In genomic region chr3:158830391-158830790, GRCh38 we compare ENCODE assay signal across 25 cellular contexts. TPM values are rescaled to one million over a fixed set of nuclear protein-coding genes. Genes with fewer than 3 reads are reported as not detected.
DNase-seq lines count a peak whose midpoint lies in the region; ATAC-seq and TF ChIP-seq lines count a peak whose summit lies in the region.
"Had no signal": no experiment of that assay in that cellular context is flagged by ENCODE, and none has a peak within 500 bp of the region (broad histone marks: within the 10 kb centered on the region; RNA-seq: fewer than 3 reads in every experiment).

No MANE protein-coding gene starts in this region.

- H3K79me2 ChIP-seq in mammary epithelial cell (ENCODE audit: insufficient read depth, low read length) = no peaks in the 10 kb centered on the region
- H3K79me2 ChIP-seq in Karpas-422 (ENCODE audit: low read length) = no peaks in the 10 kb centered on the region

- peak; percentile 48 to 69 for ATAC-seq in activated T-cell treated with anti-CD3 and anti-CD28 coated beads, Interleukin-2, amount 50 U/mL, for 4 hours
- ATAC-seq in naive B cell (ENCODE audit: low read depth in 2 of 2) = no peak
- no peak for ATAC-seq in GM21528 (IDR thresholded peaks at IDR 0.05; ENCODE audit: low FRiP score, unreplicated experiment)
- ATAC-seq: A549, natural killer cell, right cardiac atrium, Right ventricle myocardium inferior had no signal

- H2AFZ ChIP-seq in mammary epithelial cell (ENCODE audit: low read depth, low read length) (no peak overlapping the region), Karpas-422 (ENCODE audit: low read length) (no peak overlapping the region)

- DNase-seq in activated T-cell treated with anti-CD3 and anti-CD28 coated beads, Interleukin-2, amount 50 U/mL, for 4 hours = no peak
- no peak for DNase-seq in activated T-cell treated with anti-CD3 and anti-CD28 coated beads, Interleukin-2, amount 50 U/mL, for 48 hours
- DNase-seq in MG63 (peak; percentile 52), mammary epithelial cell (peak; percentile 83), naive B cell (no peak), Karpas-422 (no peak), Kasumi-1 (lab: John Stamatoyannopoulos, UW) (no peak)
- DNase-seq: activated effector memory CD4-positive, alpha-beta T cell treated with anti-CD3 and anti-CD28 coated beads, Interleukin-2, amount 50 U/mL, for 16 hours; amniotic stem cell; central memory CD4-positive, alpha-beta T cell; erythroblast; GDM1; natural killer cell; NCI-H1105; NCI-H2107; NCI-H524; right cardiac atrium; stimulated activated CD4-positive, alpha-beta T cell treated with anti-CD3 and anti-CD28 coated beads, Interleukin-15, amount 100 ng/mL, for 24 hours had no signal

- WGBS in mammary epithelial cell (ENCODE audit: low coverage, missing lambda C conversion rate) = 94% methylated on average over 3 of the region's 4 CpGs

- H3K4me2 ChIP-seq in mammary epithelial cell (ENCODE audit: insufficient read depth, low read depth, low read length) (no peak overlapping the region), Karpas-422 (ENCODE audit: low read depth, low read length, poor library complexity, severe bottlenecking) (no peak overlapping the region)
- H3K4me2 ChIP-seq: A549; BLaER1 treated with 17β-estradiol and CSF1 and Interleukin-3, amounts not matched to agents 10 nM and 100 nM had no signal

- H4K20me1 ChIP-seq in mammary epithelial cell (ENCODE audit: insufficient read depth, low read length) (no peaks in the 10 kb centered on the region), Karpas-422 (ENCODE audit: insufficient read depth, low read depth, low read length) (peaks cover 9% of the 10 kb centered on the region)

- H3K4me1 ChIP-seq in mammary epithelial cell (ENCODE audit: insufficient read depth, low read length) (no peaks in the 10 kb centered on the region), Karpas-422 (ENCODE audit: low read length) (no peaks in the 10 kb centered on the region)
- H3K4me1 ChIP-seq: A549; BLaER1 treated with 17β-estradiol and CSF1 and Interleukin-3, amounts not matched to agents 10 nM and 100 nM; suprapubic skin; vagina had no signal

- TF ChIP-seq CTCF in mammary epithelial cell (conservative IDR thresholded peaks at IDR 0.05 in 1 of 2, IDR thresholded peaks at IDR 0.05 in 1 of 2; ENCODE audit: extremely low read depth in 1 of 2, insufficient read depth in 1 of 2, low read depth in 1 of 2, low read length in 2 of 2) = no peak

- no peaks in the 10 kb centered on the region for H3K9me2 ChIP-seq in Karpas-422 (replicated peaks; ENCODE audit: insufficient read depth, low read length)

- CTCF ChIA-PET in mammary epithelial cell (lab: Charles Lee; ENCODE audit: low non-redundant PET) = interaction anchor here (0.7 kb wide), 1 partner anchor 1093 kb away, joined by 4 read pairs; no protein-coding TSS in a partner anchor

- dilution Hi-C loops in mammary epithelial cell (cut with HindIII; ENCODE audit: low sequenced_read_pairs) = no loop called here

- H3K36me3 ChIP-seq in MG63 (peaks cover 34% of the 10 kb centered on the region), mammary epithelial cell (ENCODE audit: insufficient read depth, low read length) (peaks cover 6% of the 10 kb centered on the region), Karpas-422 (ENCODE audit: insufficient read depth, low read length) (peaks cover 22% of the 10 kb centered on the region; the same call in 1 of the 2 replicates)

- in situ Hi-C loops in mammary epithelial cell (cut with MboI; ENCODE audit: low sequenced_read_pairs in 2 of 2) = no loop called here

- H3K4me3 Mint-ChIP-seq in activated T-cell treated with anti-CD3 and anti-CD28 coated beads, Interleukin-2, amount 50 U/mL, for 4 hours = no peak overlapping the region
- no peak overlapping the region for H3K4me3 Mint-ChIP-seq in naive B cell
- H3K4me3 Mint-ChIP-seq: activated CD4-positive, alpha-beta T cell treated with anti-CD3 and anti-CD28 coated beads, Interleukin-2, amount 10 ng/mL, durations not matched to agents 24 days and 14 days; natural killer cell had no signal

- H3K4me1 Mint-ChIP-seq in activated T-cell treated with anti-CD3 and anti-CD28 coated beads, Interleukin-2, amount 50 U/mL, for 4 hours (ENCODE audit: low read depth) = no peaks in the 10 kb centered on the region
- peaks cover 0 to 7% (median 0%) of the 10 kb centered on the region in 3 donors for H3K4me1 Mint-ChIP-seq in naive B cell
- H3K4me1 Mint-ChIP-seq: activated CD4-positive, alpha-beta T cell treated with anti-CD3 and anti-CD28 coated beads, Interleukin-2, amount 10 ng/mL, durations not matched to agents 24 days and 14 days had no signal

- H3K9me3 Mint-ChIP-seq in activated T-cell treated with anti-CD3 and anti-CD28 coated beads, Interleukin-2, amount 50 U/mL, for 4 hours = no peaks in the 10 kb centered on the region
- no peaks in the 10 kb centered on the region for H3K9me3 Mint-ChIP-seq in naive B cell
- H3K9me3 Mint-ChIP-seq: activated CD4-positive, alpha-beta T cell treated with anti-CD3 and anti-CD28 coated beads, Interleukin-2, amount 10 ng/mL, durations not matched to agents 24 days and 14 days; natural killer cell had no signal

- H3K9me3 ChIP-seq in MG63 = peaks cover 2% of the 10 kb centered on the region; the same call in 1 of the 2 replicates
- H3K9me3 ChIP-seq in mammary epithelial cell (replicated peaks; ENCODE audit: insufficient read depth, low read length) = no peaks in the 10 kb centered on the region
- H3K9me3 ChIP-seq in Karpas-422 (ENCODE audit: low read length) = no peaks in the 10 kb centered on the region
- H3K9me3 ChIP-seq: A549, suprapubic skin, vagina had no signal

- H3K4me3 ChIP-seq in MG63 (no peak overlapping the region), mammary epithelial cell (replicated peaks in 1 of 3; ENCODE audit: insufficient read depth in 1 of 3, low read depth in 2 of 3, low read length in 3 of 3) (no peak overlapping the region), Karpas-422 (ENCODE audit: low read length) (no peak overlapping the region)
- H3K4me3 ChIP-seq: A549; BLaER1 treated with 17β-estradiol and CSF1 and Interleukin-3, amounts not matched to agents 10 nM and 100 nM; suprapubic skin; vagina had no signal

- peak overlapping the region in 4 of 6 donors; percentile 50 to 73 (median 61) for H3K27ac Mint-ChIP-seq in naive B cell
- H3K27ac Mint-ChIP-seq: activated CD4-positive, alpha-beta T cell treated with anti-CD3 and anti-CD28 coated beads, Interleukin-2, amount 10 ng/mL, durations not matched to agents 24 days and 14 days; natural killer cell had no signal

- H3K27me3 Mint-ChIP-seq in activated T-cell treated with anti-CD3 and anti-CD28 coated beads, Interleukin-2, amount 50 U/mL, for 4 hours (ENCODE audit: low read depth) = no peaks in the 10 kb centered on the region
- no peaks in the 10 kb centered on the region for H3K27me3 Mint-ChIP-seq in naive B cell
- H3K27me3 Mint-ChIP-seq: activated CD4-positive, alpha-beta T cell treated with anti-CD3 and anti-CD28 coated beads, Interleukin-2, amount 10 ng/mL, durations not matched to agents 24 days and 14 days had no signal

- intact Hi-C loops in mammary epithelial cell (cut with micrococcal nuclease) = no loop called here

- H3K27me3 ChIP-seq in MG63 (no peaks in the 10 kb centered on the region), mammary epithelial cell (ENCODE audit: insufficient read depth, low read length) (no peaks in the 10 kb centered on the region), Karpas-422 (ENCODE audit: low read length) (no peaks in the 10 kb centered on the region)
- H3K27me3 ChIP-seq: BLaER1 treated with 17β-estradiol and CSF1 and Interleukin-3, amounts not matched to agents 10 nM and 100 nM; suprapubic skin; vagina had no signal

- H3K27ac ChIP-seq in mammary epithelial cell (ENCODE audit: insufficient read depth, low read depth, low read length) (no peak overlapping the region), Karpas-422 (ENCODE audit: low read length) (no peak overlapping the region)
- H3K27ac ChIP-seq: A549; BLaER1 treated with 17β-estradiol and CSF1 and Interleukin-3, amounts not matched to agents 10 nM and 100 nM; suprapubic skin; vagina had no signal

- no TSS peak for BruUV-seq in mammary epithelial cell (replicated peaks; lab: Mats Ljungman, UMichigan)

- H3K9ac ChIP-seq in mammary epithelial cell (ENCODE audit: insufficient read depth, low read length) (no peak overlapping the region), Karpas-422 (ENCODE audit: low read length) (no peak overlapping the region)
- H3K9ac ChIP-seq: BLaER1 treated with 17β-estradiol and CSF1 and Interleukin-3, amounts not matched to agents 10 nM and 100 nM had no signal

- peaks cover 28% of the 10 kb centered on the region for H3K36me3 Mint-ChIP-seq in activated T-cell treated with anti-CD3 and anti-CD28 coated beads, Interleukin-2, amount 50 U/mL, for 4 hours (ENCODE audit: insufficient read depth)
- peaks cover 19 to 41% of the 10 kb centered on the region in 2 donors for H3K36me3 Mint-ChIP-seq in naive B cell

RNA-seq across cellular contexts. Expression of gene MFSD1, which starts 28.5 kb away (rescaled TPM):
- 10 to 100 TPM; 19.8 to 25.2 (median 20.2) TPM for total RNA-seq in activated T-cell treated with anti-CD3 and anti-CD28 coated beads, Interleukin-2, amount 50 U/mL, for 4 hours
- 122 and 152 TPM in 2 replicates for total RNA-seq in MG63 (2014; rRNA removed; shearing (Covaris generic); ENCODE audit: low replicate concordance)
- 10 to 100 TPM; 35.3 to 92.5 TPM for total RNA-seq in mammary epithelial cell
- polyA plus RNA-seq in mammary epithelial cell = 27.7 TPM
- polyA minus RNA-seq in mammary epithelial cell = 23.1 TPM
- 100 to 1,000 TPM in 1 of 6 donors, 10 to 100 TPM in 5; 69.1 to 107 (median 91.0) TPM for polyA plus RNA-seq in naive B cell (ENCODE audit: low read depth in 6 of 6)
- 64.7 and 114 TPM in 2 replicates for total RNA-seq in Karpas-422 (2014; rRNA removed; shearing (Covaris generic); ENCODE audit: low replicate concordance)

Comparison
In these comparisons a context has a peak if more than half of its experiments do, and no peak if none do; other contexts are left out.
1. ATAC-seq: peak in activated T-cell treated with anti-CD3 and anti-CD28 coated beads, Interleukin-2, amount 50 U/mL, for 4 hours (2 of 2); none in naive B cell (0 of 2) and GM21528 (single experiment).
2. DNase-seq: peak in MG63 (single experiment) and mammary epithelial cell (single experiment); none in activated T-cell treated with anti-CD3 and anti-CD28 coated beads, Interleukin-2, amount 50 U/mL, for 4 hours (single experiment), activated T-cell treated with anti-CD3 and anti-CD28 coated beads, Interleukin-2, amount 50 U/mL, for 48 hours (0 of 2), naive B cell (single experiment), Karpas-422 (single experiment) and Kasumi-1 (0 of 2).